8 cellular contexts compared by ENCODE assay signal in the genomic region with DNA sequence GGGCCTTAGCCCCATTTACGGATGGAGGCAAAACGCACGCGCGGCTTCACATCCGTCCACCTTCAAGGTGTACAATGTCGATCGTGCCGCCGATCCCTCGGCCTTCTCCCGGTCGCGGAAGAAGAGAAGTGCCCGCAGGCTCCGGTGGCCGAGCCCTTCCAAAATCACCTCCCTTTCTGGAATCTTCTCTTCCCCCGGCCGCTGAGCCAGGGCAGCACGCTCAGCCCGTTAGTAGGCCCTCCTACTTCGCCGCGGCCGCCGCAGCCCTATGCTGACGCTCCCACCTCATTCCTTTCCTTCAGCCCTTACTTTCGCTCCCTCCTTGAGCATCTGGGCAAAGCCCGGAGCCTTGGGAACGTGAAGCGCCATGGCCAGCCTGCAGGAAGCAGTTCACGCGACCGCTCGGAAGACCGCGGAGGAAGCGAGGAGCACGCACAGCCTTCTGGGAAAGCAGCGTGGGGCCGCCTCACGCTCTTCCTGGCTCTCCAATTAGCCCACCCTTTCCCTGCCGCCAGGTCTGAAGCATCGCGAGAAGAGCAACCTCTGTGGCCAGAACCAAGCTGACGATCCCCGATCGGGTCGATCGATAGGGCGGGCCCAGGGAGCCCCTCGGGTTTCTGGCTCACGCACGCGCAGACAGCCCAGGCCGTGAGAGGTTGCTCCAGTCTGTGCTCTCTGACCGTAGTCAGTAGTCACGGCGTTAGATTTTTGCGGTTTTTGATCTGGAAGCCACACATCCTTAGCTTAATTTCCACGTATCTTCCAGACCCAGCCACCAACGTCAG. TPM values are rescaled to one million over a fixed set of nuclear protein-coding genes. Genes with fewer than 3 reads are reported as not detected.
A peak's percentile ranks its signal among the peaks of the same experiment; 100 is the strongest.
DNase-seq lines count a peak whose midpoint lies in the region; ATAC-seq, FAIRE-seq and TF ChIP-seq lines count a peak whose summit lies in the region.

A gene with protein sequence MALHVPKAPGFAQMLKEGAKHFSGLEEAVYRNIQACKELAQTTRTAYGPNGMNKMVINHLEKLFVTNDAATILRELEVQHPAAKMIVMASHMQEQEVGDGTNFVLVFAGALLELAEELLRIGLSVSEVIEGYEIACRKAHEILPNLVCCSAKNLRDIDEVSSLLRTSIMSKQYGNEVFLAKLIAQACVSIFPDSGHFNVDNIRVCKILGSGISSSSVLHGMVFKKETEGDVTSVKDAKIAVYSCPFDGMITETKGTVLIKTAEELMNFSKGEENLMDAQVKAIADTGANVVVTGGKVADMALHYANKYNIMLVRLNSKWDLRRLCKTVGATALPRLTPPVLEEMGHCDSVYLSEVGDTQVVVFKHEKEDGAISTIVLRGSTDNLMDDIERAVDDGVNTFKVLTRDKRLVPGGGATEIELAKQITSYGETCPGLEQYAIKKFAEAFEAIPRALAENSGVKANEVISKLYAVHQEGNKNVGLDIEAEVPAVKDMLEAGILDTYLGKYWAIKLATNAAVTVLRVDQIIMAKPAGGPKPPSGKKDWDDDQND (minus strand): TSS at position 427 of the 785 bp plus-strand sequence. CDS start 58 bp downstream, at position 369.

- DNase-seq in NCI-H1436 (lab: John Stamatoyannopoulos, UW) (peak; percentile 97), T follicular helper cell (ENCODE audit: low read depth) (peak; percentile 99), adipocyte (ENCODE audit: low read depth) (peak; percentile 100), Right ventricle myocardium superior (peak; percentile 99), pancreas (peak; percentile 94 to 100 (median 99)), tibial artery (peak; percentile 98 to 99)

- ATAC-seq in HG02798 (IDR thresholded peaks at IDR 0.05; ENCODE audit: poor library complexity, unreplicated experiment) (peak; percentile 94), Right ventricle myocardium superior (ENCODE audit: poor library complexity) (peak; percentile 98), pancreas (peak; percentile 93 to 98 (median 94))

- peaks cover 16% of the 10 kb centered on the region for H3K36me3 ChIP-seq in adipocyte (ENCODE audit: control insufficient read depth, insufficient read depth, low read length, severe bottlenecking)
- H3K36me3 ChIP-seq in pancreas: peaks cover 0 to 16% (median under 1%) of the 10 kb centered on the region in 3 donors
- H3K36me3 ChIP-seq in tibial artery: peaks cover 6 to 11% (median 7%) of the 10 kb centered on the region in 3 donors

- FAIRE-seq in pancreas (lab: Jason Lieb, UNC): peak; percentile 89

- 0% methylated on average over 60 to 62 of the region's 62 CpGs for WGBS in pancreas, 2 donors

- H3K4me1 ChIP-seq in adipocyte (ENCODE audit: control insufficient read depth, insufficient read depth, low read length) (peaks cover 30% of the 10 kb centered on the region), pancreas (peaks cover 9 to 23% (median 15%) of the 10 kb centered on the region in 3 donors), tibial artery (peaks cover 0 to 35% (median 22%) of the 10 kb centered on the region in 4 donors)

- H3K27ac ChIP-seq in pancreas (peak within 1 kb of the TSS; percentile 77 to 94 (median 88)), tibial artery (peak within 1 kb of the TSS; percentile 90 to 94)

- TF ChIP-seq CTCF in GM12875 (IDR thresholded peaks at IDR 0.05; ENCODE audit: borderline replicate concordance, insufficient read depth, low read depth, low read length) (no peak), pancreas (IDR thresholded peaks at IDR 0.05) (no peak), tibial artery (IDR thresholded peaks at IDR 0.05) (peak in 1 of 2 experiments; percentile 5)

- no peaks in the 10 kb centered on the region for H3K27me3 ChIP-seq in adipocyte (replicated peaks; ENCODE audit: control insufficient read depth, insufficient read depth, low read length)
- H3K27me3 ChIP-seq in pancreas: no peaks in the 10 kb centered on the region
- H3K27me3 ChIP-seq in tibial artery: no peaks in the 10 kb centered on the region

- peak within 1 kb of the TSS; percentile 89 for H3K4me3 ChIP-seq in GM12875 (ENCODE audit: low read depth, low read length)
- H3K4me3 ChIP-seq in adipocyte (ENCODE audit: low read length): peak within 1 kb of the TSS; percentile 86
- peak within 1 kb of the TSS; percentile 69 to 97 (median 92) for H3K4me3 ChIP-seq in pancreas
- H3K4me3 ChIP-seq in tibial artery: peak within 1 kb of the TSS; percentile 84 to 86

- peak within 1 kb of the TSS; percentile 98 for H3K9ac ChIP-seq in adipocyte (ENCODE audit: low read length)

- H3K9me3 ChIP-seq in adipocyte (ENCODE audit: control insufficient read depth, low read length) (no peaks in the 10 kb centered on the region), pancreas (no peaks in the 10 kb centered on the region), tibial artery (no peaks in the 10 kb centered on the region)

- intact Hi-C loops in Right ventricle myocardium superior (cut with DNase I) (loop anchor here (5.0 kb wide), 1 partner anchor 36 kb away; no protein-coding TSS in a partner anchor), pancreas (cut with DNase I) (no loop called here), tibial artery (cut with DNase I; ENCODE audit: low total_unique reads) (no loop called here)

RNA-seq across cellular contexts. Expression of the gene that starts here (rescaled TPM):
- total RNA-seq in Right ventricle myocardium superior (108 TPM), pancreas (10 to 100 TPM; 57.8 to 92.3 (median 63.0) TPM)
- 10 to 100 TPM; 62.6 to 85.3 TPM for polyA plus RNA-seq in pancreas

Comparison
In these comparisons a context has a peak if more than half of its experiments do, and no peak if none do; other contexts are left out.
1. Peak in every context shown above with its lines: DNase-seq, ATAC-seq, H3K4me3 ChIP-seq and H3K27ac ChIP-seq.